ENCODE assay signal across 8 cellular contexts in genomic region chr19:52600639-52601024, GRCh38. TPM values are rescaled to one million over a fixed set of nuclear protein-coding genes. Genes with fewer than 3 reads are reported as not detected.
DNase-seq lines count a peak whose midpoint lies in the region; ATAC-seq and TF ChIP-seq lines count a peak whose summit lies in the region.

No MANE protein-coding gene starts in this region.

- H3K4me1 ChIP-seq in iPS DF 6.9 (ENCODE audit: control insufficient read depth, insufficient read depth, low read length) (0 out of 2 replicates have a peak, but pooled peaks cover 1% of the 10 kb centered on the region), spleen (peaks cover 0 to 31% (median 19%) of the 10 kb centered on the region in 6 donors)

- H3K27ac ChIP-seq in iPS DF 6.9 (ENCODE audit: low read length) (no peak overlapping the region), spleen (peak overlapping the region; percentile 39 to 87 (median 81))

- no peaks in the 10 kb centered on the region for H3K9me3 ChIP-seq in iPS DF 6.9 (ENCODE audit: control insufficient read depth, insufficient read depth, low read length)
- H3K9me3 ChIP-seq in spleen, result peaks cover 0 to 46% (median 23%) of the 10 kb centered on the region in 8 donors

- peak; percentile 3 for DNase-seq in activated T-helper 9 cell treated with anti-CD3 and anti-CD28 coated beads, Interleukin-2, amount 50 U/mL, for 16 hours (ENCODE audit: low read depth)
- DNase-seq in iPS DF 6.9 (ENCODE audit: low read depth, low spot score), result no peak
- peak; percentile 76 for DNase-seq in spleen
- DNase-seq in DMS114 treated with DMSO at 0.1 percent for 48 hours (lab: John Stamatoyannopoulos, UW; ENCODE audit: unreplicated experiment), result no peak
- DNase-seq in AG08396 (ENCODE audit: low spot score), result no peak

- ATAC-seq in GM19395 (IDR thresholded peaks at IDR 0.05; ENCODE audit: unreplicated experiment) (peak; percentile 31), HG03521 (IDR thresholded peaks at IDR 0.05; ENCODE audit: unreplicated experiment) (peak; percentile 6), GM19328 (IDR thresholded peaks at IDR 0.05; ENCODE audit: unreplicated experiment) (no peak)

- TF ChIP-seq POLR2A in spleen (IDR thresholded peaks at IDR 0.05), result no peak

- H3K27me3 ChIP-seq in iPS DF 6.9 (ENCODE audit: control insufficient read depth, insufficient read depth, low read length), result no peaks in the 10 kb centered on the region
- no peaks in the 10 kb centered on the region for H3K27me3 ChIP-seq in spleen (replicated peaks in 1 of 7)

- intact Hi-C loops in spleen (cut with DNase I; ENCODE audit: low total_unique reads), result loop anchor here (5.0 to 10.0 kb wide), 2 partner anchors 37 to 94 kb away; partner anchors contain the start of gene ZNF83

- WGBS in iPS DF 6.9 (ENCODE audit: insufficient coverage, insufficient read length), result no CpG with 5 or more reads among the region's 15 CpGs
- 0 to 1% (median 1%) methylated on average over 10 to 15 of the region's 15 CpGs for WGBS in spleen, 5 donors

- H3K36me3 ChIP-seq in iPS DF 6.9 (ENCODE audit: control insufficient read depth, insufficient read depth, low read length) (no peaks in the 10 kb centered on the region; the same call in 1 of the 2 replicates), spleen (peaks cover 0 to 29% (median 6%) of the 10 kb centered on the region in 6 donors)

- TF ChIP-seq CTCF in spleen (IDR thresholded peaks at IDR 0.05 in 8 of 11, conservative IDR thresholded peaks at IDR 0.05 in 3 of 11), result no peak

- H3K4me3 ChIP-seq in iPS DF 6.9 (ENCODE audit: low read length) (peak overlapping the region; percentile 32; the same call in 1 of the 2 replicates), spleen (peak overlapping the region; percentile 64 to 86 (median 74))

RNA-seq across cellular contexts. Expression of gene ZNF701, which starts 30.5 kb away (rescaled TPM):
- total RNA-seq in spleen, result 10 to 100 TPM; 16.3 to 28.2 (median 21.4) TPM
- polyA plus RNA-seq in spleen, result 10 to 100 TPM in 1 of 3 donors, 1 to 10 TPM in 2; 5.0 to 10.2 (median 5.7) TPM

RNA-seq across cellular contexts. Expression of gene ZNF83, which starts 37.5 kb away (rescaled TPM):
- total RNA-seq in spleen, result 10 to 100 TPM; 31.8 to 87.7 (median 65.9) TPM
- 10 to 100 TPM; 38.4 to 58.8 (median 49.3) TPM for polyA plus RNA-seq in spleen

Comparison
In these comparisons a context has a peak if more than half of its experiments do, and no peak if none do; other contexts are left out.
1. DNase-seq: peak in activated T-helper 9 cell treated with anti-CD3 and anti-CD28 coated beads, Interleukin-2, amount 50 U/mL, for 16 hours (single experiment) and spleen (single experiment); none in iPS DF 6.9 (single experiment), DMS114 treated with DMSO at 0.1 percent for 48 hours (single experiment) and AG08396 (single experiment).